31 cellular contexts compared by ENCODE assay signal in genomic region chr19:13824703-13825102, GRCh38. TPM values are rescaled to one million over a fixed set of nuclear protein-coding genes. Genes with fewer than 3 reads are reported as not detected.
"Had no signal": no experiment of that assay in that cellular context is flagged by ENCODE, and none has a peak within 500 bp of the region (broad histone marks: within the 10 kb centered on the region; RNA-seq: fewer than 3 reads in every experiment).

No MANE protein-coding gene starts in this region.

- H3K4me1 ChIP-seq: stomach, testis, transverse colon, upper lobe of right lung, uterus, vagina had no signal

- H3K27ac Mint-ChIP-seq: stimulated activated naive CD8-positive, alpha-beta T cell treated with anti-CD3 and anti-CD28 coated beads, Interleukin-15, amount 100 ng/mL, for 72 hours; type B pancreatic cell had no signal

- H3K9me3 ChIP-seq: stomach, suprapubic skin, testis, thoracic aorta, thyroid gland, tibial artery, tibial nerve, transverse colon, upper lobe of left lung, upper lobe of right lung, uterus, vagina had no signal

- FAIRE-seq: urothelium cell line had no signal

- H3K27me3 ChIP-seq: stomach, suprapubic skin, testis, thyroid gland, tibial artery, tibial nerve, transverse colon, upper lobe of left lung, upper lobe of right lung, uterus, vagina had no signal

- DNase-seq: stimulated activated CD4-positive, alpha-beta T cell treated with anti-CD3 and anti-CD28 coated beads, Interleukin-2, amount 100 ng/mL, for 48 hours; stimulated activated CD4-positive, alpha-beta T cell treated with anti-CD3 and anti-CD28 coated beads, Interleukin-4, amount 100 ng/mL, for 1 hour; stimulated activated CD4-positive, alpha-beta T cell treated with anti-CD3 and anti-CD28 coated beads, Interleukin-4, amount 100 ng/mL, for 24 hours; stimulated activated CD4-positive, alpha-beta T cell treated with anti-CD3 and anti-CD28 coated beads, Interleukin-4, amount 100 ng/mL, for 4 hours; stimulated activated CD8-positive, alpha-beta memory T cell treated with anti-CD3 and anti-CD28 coated beads, Interleukin-4, amount 100 ng/mL, for 48 hours; stimulated activated naive B cell treated with anti-CD40 and anti-IgM and Interleukin-4, amounts not matched to agents 10 μg/mL and 1 μg/mL and 100 μg/mL, for 72 hours; stimulated activated naive CD4-positive, alpha-beta T cell; stimulated activated naive CD4-positive, alpha-beta T cell treated with Interleukin-2 at 50 U/mL for 16 hours; stimulated activated naive CD8-positive, alpha-beta T cell treated with anti-CD3 and anti-CD28 coated beads, Interleukin-15, amount 100 ng/mL, for 72 hours; stimulated activated naive CD8-positive, alpha-beta T cell treated with anti-CD3 and anti-CD28 coated beads, Interleukin-15, Interleukin-2, amounts not matched to agents 100 U/mL and 50 U/mL, for 24 hours; stomach; substantia nigra; testis; thyroid gland; tibial artery; transverse colon; upper lobe of right lung; uterus had no signal

- H3K4me1 Mint-ChIP-seq: stimulated activated naive CD8-positive, alpha-beta T cell treated with anti-CD3 and anti-CD28 coated beads, Interleukin-15, amount 100 ng/mL, for 72 hours had no signal

- H3K9me3 Mint-ChIP-seq: stimulated activated effector memory CD8-positive, alpha-beta T cell treated with anti-CD3 and anti-CD28 coated beads, Interleukin-12 subunit alpha, Interleukin-12 subunit beta, amount 100 ng/mL, for 72 hours; stimulated activated memory B cell treated with anti-CD40 and anti-IgM and Interleukin-4, amounts not matched to agents 10 μg/mL and 1 μg/mL and 100 μg/mL, for 72 hours; stimulated activated naive CD8-positive, alpha-beta T cell treated with anti-CD3 and anti-CD28 coated beads, Interleukin-15, amount 100 ng/mL, for 72 hours; stimulated activated naive CD8-positive, alpha-beta T cell treated with anti-CD3 and anti-CD28 coated beads, Interleukin-15, Interleukin-2, amounts not matched to agents 100 ng/mL and 50 ng/mL, for 24 hours; type B pancreatic cell had no signal

- H3K27me3 Mint-ChIP-seq: stimulated activated memory B cell treated with anti-CD40 and anti-IgM and Interleukin-4, amounts not matched to agents 10 μg/mL and 1 μg/mL and 100 μg/mL, for 72 hours; stimulated activated naive B cell treated with anti-CD40 and anti-IgM and Interleukin-4, amounts not matched to agents 10 μg/mL and 1 μg/mL and 100 μg/mL, for 72 hours; stimulated activated naive CD8-positive, alpha-beta T cell treated with anti-CD3 and anti-CD28 coated beads, Interleukin-15, amount 100 ng/mL, for 72 hours; stimulated activated naive CD8-positive, alpha-beta T cell treated with anti-CD3 and anti-CD28 coated beads, Interleukin-15, Interleukin-2, amounts not matched to agents 100 ng/mL and 50 ng/mL, for 24 hours; type B pancreatic cell had no signal

- H3K27ac ChIP-seq: stomach, suprapubic skin, testis, thyroid gland, tibial artery, tibial nerve, transverse colon, upper lobe of left lung, upper lobe of right lung, uterus, vagina had no signal

- ATAC-seq: stimulated activated effector memory CD8-positive, alpha-beta T cell treated with anti-CD3 and anti-CD28 coated beads, Interleukin-12 subunit alpha, Interleukin-12 subunit beta, amount 100 ng/mL, for 72 hours; stimulated activated memory B cell treated with anti-CD40 and anti-IgM and Interleukin-4, amounts not matched to agents 10 μg/mL and 1 μg/mL and 100 μg/mL, for 72 hours; stimulated activated naive B cell treated with anti-CD40 and anti-IgM and Interleukin-4, amounts not matched to agents 10 μg/mL and 1 μg/mL and 100 μg/mL, for 72 hours had no signal

- H3K4me3 Mint-ChIP-seq: stimulated activated effector memory CD8-positive, alpha-beta T cell treated with anti-CD3 and anti-CD28 coated beads, Interleukin-12 subunit alpha, Interleukin-12 subunit beta, amount 100 ng/mL, for 72 hours; stimulated activated memory B cell treated with anti-CD40 and anti-IgM and Interleukin-4, amounts not matched to agents 10 μg/mL and 1 μg/mL and 100 μg/mL, for 72 hours; stimulated activated naive B cell treated with anti-CD40 and anti-IgM and Interleukin-4, amounts not matched to agents 10 μg/mL and 1 μg/mL and 100 μg/mL, for 72 hours; stimulated activated naive CD8-positive, alpha-beta T cell treated with anti-CD3 and anti-CD28 coated beads, Interleukin-15, amount 100 ng/mL, for 72 hours; stimulated activated naive CD8-positive, alpha-beta T cell treated with anti-CD3 and anti-CD28 coated beads, Interleukin-15, Interleukin-2, amounts not matched to agents 100 ng/mL and 50 ng/mL, for 24 hours; type B pancreatic cell had no signal

- H3K36me3 ChIP-seq: thoracic aorta, thyroid gland, transverse colon, uterus had no signal

- H3K4me3 ChIP-seq: stomach, suprapubic skin, testis, thoracic aorta, thyroid gland, tibial artery, tibial nerve, transverse colon, upper lobe of left lung, upper lobe of right lung, uterus, vagina had no signal

RNA-seq across cellular contexts. Expression of gene NANOS3, which starts 52.2 kb away (rescaled TPM):
- total RNA-seq: stomach, subcutaneous adipose tissue, suprapubic skin, thoracic aorta, thyroid gland, tibial nerve, transverse colon, upper lobe of right lung, ureter, urinary bladder, vagina had no signal
